12 cellular contexts compared by ENCODE assay signal in the genomic region with DNA sequence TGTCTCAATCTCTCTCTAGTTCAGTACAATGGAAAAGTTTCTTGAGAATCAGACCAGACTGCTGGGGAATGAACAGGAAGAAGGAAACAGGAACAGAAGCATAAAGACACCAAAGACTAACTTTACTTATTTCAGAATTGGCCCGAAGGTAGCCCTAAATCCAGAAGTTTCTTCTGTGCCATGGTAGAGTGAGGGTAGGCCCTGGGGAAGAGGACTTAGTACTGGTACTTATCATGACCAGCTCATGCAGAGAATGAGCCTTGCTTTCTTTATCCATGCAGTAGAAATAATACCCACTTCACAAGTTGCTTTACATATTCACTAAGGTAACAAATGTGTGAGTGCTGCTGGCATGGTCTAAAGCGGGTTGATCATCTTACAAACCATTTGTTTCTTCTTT.
A peak's percentile ranks its signal among the peaks of the same experiment; 100 is the strongest.
DNase-seq lines count a peak whose midpoint lies in the region; ATAC-seq, FAIRE-seq and TF ChIP-seq lines count a peak whose summit lies in the region.
"Had no signal": no experiment of that assay in that cellular context is flagged by ENCODE, and none has a peak within 500 bp of the region (broad histone marks: within the 10 kb centered on the region; RNA-seq: fewer than 3 reads in every experiment).

No MANE protein-coding gene starts in this region.

- H3K27ac ChIP-seq in CD8-positive, alpha-beta T cell (ENCODE audit: low read depth, low read length) = peak overlapping the region; percentile 89

- H3K9me3 ChIP-seq in CD8-positive, alpha-beta T cell (ENCODE audit: low read length) = no peaks in the 10 kb centered on the region
- no peaks in the 10 kb centered on the region for H3K9me3 ChIP-seq in mononuclear cell (ENCODE audit: low read depth, low read length)
- H3K9me3 ChIP-seq: body of pancreas had no signal

- no peak for TF ChIP-seq POLR2A in NB4 (IDR thresholded peaks at IDR 0.05; ENCODE audit: extremely low read depth, insufficient read length)

- no peak overlapping the region for H3K27ac Mint-ChIP-seq in CD8-positive, alpha-beta T cell

- no peaks in the 10 kb centered on the region for H3K27me3 Mint-ChIP-seq in CD8-positive, alpha-beta T cell (ENCODE audit: low read depth)

- POLR2A ChIA-PET in CD8-positive, alpha-beta T cell (lab: Charles Lee) = interaction anchor here (1.1 to 9.4 kb wide), 3 partner anchors 12 to 65 kb away, joined by 4 to 319 read pairs (median 5); no protein-coding TSS in a partner anchor

- no peaks in the 10 kb centered on the region for H3K9me3 Mint-ChIP-seq in CD8-positive, alpha-beta T cell

- peaks cover 45% of the 10 kb centered on the region for H3K36me3 Mint-ChIP-seq in CD8-positive, alpha-beta T cell

- TF ChIP-seq CTCF in CD8-positive, alpha-beta T cell (IDR thresholded peaks at IDR 0.05) = no peak
- TF ChIP-seq CTCF in NB4 (IDR thresholded peaks at IDR 0.05; ENCODE audit: low read depth, low read length) = no peak
- no peak for TF ChIP-seq CTCF in D721Med (IDR thresholded peaks at IDR 0.05; ENCODE audit: insufficient read depth, missing control alignments)

- peak in 2 of 7 experiments; percentile 9 to 40 for DNase-seq in CD8-positive, alpha-beta T cell
- DNase-seq in NB4 (ENCODE audit: low read depth) (no peak), cerebellar nuclear complex (lab: John Stamatoyannopoulos, UW) (no peak), NCI-H524 (lab: John Stamatoyannopoulos, UW) (no peak), D721Med (ENCODE audit: insufficient read length, low spot score) (no peak)
- DNase-seq: body of pancreas, NCI-H2227 treated with DMSO at 0.1 percent for 48 hours, retina had no signal

- CTCF ChIA-PET in CD8-positive, alpha-beta T cell (lab: Charles Lee) = interaction anchor here (1.5 to 14.6 kb wide), 4 partner anchors 23 to 59 kb away, joined by 3 to 202 read pairs (median 8); no protein-coding TSS in a partner anchor

- intact Hi-C loops in CD8-positive, alpha-beta T cell (cut with DNase I, micrococcal nuclease) = no loop called here

- no peak overlapping the region for H3K4me3 Mint-ChIP-seq in CD8-positive, alpha-beta T cell

- H3K27me3 ChIP-seq in CD8-positive, alpha-beta T cell (ENCODE audit: insufficient read depth, low read length) = no peaks in the 10 kb centered on the region
- no peaks in the 10 kb centered on the region for H3K27me3 ChIP-seq in mononuclear cell (ENCODE audit: insufficient read depth, low read length)
- H3K27me3 ChIP-seq: body of pancreas had no signal

- H3K4me1 Mint-ChIP-seq in CD8-positive, alpha-beta T cell (ENCODE audit: low read depth) = peaks cover 2% of the 10 kb centered on the region

- no peak for ATAC-seq in CD8-positive, alpha-beta T cell
- ATAC-seq in GM19395 (IDR thresholded peaks at IDR 0.05; ENCODE audit: unreplicated experiment) (peak; percentile 2), GM18873 (IDR thresholded peaks at IDR 0.05; ENCODE audit: low FRiP score, unreplicated experiment) (no peak)
- ATAC-seq: body of pancreas, SK-N-SH treated with all-trans-retinoic acid at 6 μM for 48 hours had no signal

- no peak for FAIRE-seq in D721Med (lab: Jason Lieb, UNC)

- peak overlapping the region; percentile 88 for H3K4me3 ChIP-seq in CD8-positive, alpha-beta T cell (ENCODE audit: low read depth, low read length)
- H3K4me3 ChIP-seq in NB4 (ENCODE audit: low read depth, low read length) = peak overlapping the region; percentile 96
- peak overlapping the region; percentile 95 for H3K4me3 ChIP-seq in mononuclear cell (ENCODE audit: low read length)
- H3K4me3 ChIP-seq: body of pancreas had no signal

- peaks cover 14% of the 10 kb centered on the region for H3K36me3 ChIP-seq in CD8-positive, alpha-beta T cell (ENCODE audit: insufficient read depth, low read length)

- peaks cover 81% of the 10 kb centered on the region for H3K4me1 ChIP-seq in CD8-positive, alpha-beta T cell (ENCODE audit: insufficient read depth, low read length)
- peaks cover 90% of the 10 kb centered on the region for H3K4me1 ChIP-seq in mononuclear cell (ENCODE audit: insufficient read depth, low read length)
- H3K4me1 ChIP-seq: body of pancreas had no signal
